28 cellular contexts compared by ENCODE assay signal in the genomic region with DNA sequence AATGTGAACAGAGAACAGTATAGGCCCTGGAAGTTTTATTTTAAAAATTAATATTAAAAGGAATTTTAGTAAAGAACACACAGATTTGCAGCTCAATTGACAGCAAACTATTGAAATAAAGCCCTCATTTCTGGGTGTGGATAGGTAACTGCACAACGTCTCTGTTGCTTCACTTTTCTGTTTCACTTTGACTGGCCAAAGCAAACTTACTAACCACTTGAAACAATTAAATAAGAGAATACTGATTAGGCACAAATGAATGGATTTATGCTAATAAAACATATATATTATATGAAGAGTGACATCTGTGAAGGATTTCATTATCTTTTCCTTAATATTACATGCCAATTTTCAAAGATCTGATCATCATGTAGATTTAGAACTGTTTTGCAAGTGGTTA.
A peak's percentile ranks its signal among the peaks of the same experiment; 100 is the strongest.
DNase-seq lines count a peak whose midpoint lies in the region; ATAC-seq and TF ChIP-seq lines count a peak whose summit lies in the region.
"Had no signal": no experiment of that assay in that cellular context is flagged by ENCODE, and none has a peak within 500 bp of the region (broad histone marks: within the 10 kb centered on the region; RNA-seq: fewer than 3 reads in every experiment).

No MANE protein-coding gene starts in this region.

- in situ Hi-C loops in brain microvascular endothelial cell (cut with HindIII; ENCODE audit: low pct_ligation_motif_present, low sequenced_read_pairs): no loop called here

- DNase-seq in epidermal melanocyte (ENCODE audit: insufficient read length, low spot score) (no peak), brain microvascular endothelial cell (no peak), activated gamma-delta T cell (lab: John Stamatoyannopoulos, UW) (no peak)
- no peak for DNase-seq in activated CD4-positive, alpha-beta T cell treated with anti-CD3 and anti-CD28 coated beads, Interleukin-2, amount 50 U/mL, for 48 hours
- DNase-seq: activated gamma-delta T cell treated with Interleukin-2 at 50 U/mL for 16 hours; activated naive CD8-positive, alpha-beta T cell treated with anti-CD3 and anti-CD28 coated beads, Interleukin-2, amount 10 ng/mL, durations not matched to agents 7 days and 5 days; aorta; DMS79; H9; hippocampal formation; lower lobe of right lung; natural killer cell; NCI-H1694; NCI-H446; NCI-H748 treated with DMSO at 0.1 percent for 48 hours; nucleus accumbens; Peyer's patch; SHP77 treated with DMSO at 0.1 percent for 48 hours; stimulated activated CD4-positive, alpha-beta T cell treated with anti-CD3 and anti-CD28 coated beads, Interleukin-4, amount 100 ng/mL, for 1 hour; stomach had no signal

- ATAC-seq in GM18502 (IDR thresholded peaks at IDR 0.05; ENCODE audit: poor library complexity, unreplicated experiment) (peak; percentile 64), GM18907 (IDR thresholded peaks at IDR 0.05; ENCODE audit: unreplicated experiment) (peak; percentile 50), HG02588 (IDR thresholded peaks at IDR 0.05; ENCODE audit: unreplicated experiment) (peak; percentile 50), HG03378 (IDR thresholded peaks at IDR 0.05; ENCODE audit: unreplicated experiment) (peak; percentile 64)
- ATAC-seq: gastroesophageal sphincter, lower lobe of right lung, natural killer cell, sciatic nerve had no signal

- no peaks in the 10 kb centered on the region for H3K36me3 ChIP-seq in brain microvascular endothelial cell (replicated peaks)
- H3K36me3 ChIP-seq: gastroesophageal sphincter, lower lobe of right lung, Peyer's patch, prostate gland, stomach, vagina had no signal

- no peak overlapping the region for H3K4me3 ChIP-seq in brain microvascular endothelial cell (ENCODE audit: low read depth, low read length)
- H3K4me3 ChIP-seq: gastroesophageal sphincter, lower lobe of right lung, Peyer's patch, prostate gland, stomach, vagina had no signal

- no peaks in the 10 kb centered on the region for H3K27me3 ChIP-seq in brain microvascular endothelial cell (replicated peaks)
- H3K27me3 ChIP-seq: gastroesophageal sphincter, Peyer's patch, stomach, vagina had no signal

- no peak overlapping the region for H3K27ac ChIP-seq in brain microvascular endothelial cell
- H3K27ac ChIP-seq: gastroesophageal sphincter, lower lobe of right lung, Peyer's patch, prostate gland, stomach, vagina had no signal

- TF ChIP-seq CTCF in brain microvascular endothelial cell (IDR thresholded peaks at IDR 0.05; ENCODE audit: low read depth, low read length, missing control alignments): no peak
